Comparison of ENCODE assay signal across 17 cellular contexts in the genomic region with DNA sequence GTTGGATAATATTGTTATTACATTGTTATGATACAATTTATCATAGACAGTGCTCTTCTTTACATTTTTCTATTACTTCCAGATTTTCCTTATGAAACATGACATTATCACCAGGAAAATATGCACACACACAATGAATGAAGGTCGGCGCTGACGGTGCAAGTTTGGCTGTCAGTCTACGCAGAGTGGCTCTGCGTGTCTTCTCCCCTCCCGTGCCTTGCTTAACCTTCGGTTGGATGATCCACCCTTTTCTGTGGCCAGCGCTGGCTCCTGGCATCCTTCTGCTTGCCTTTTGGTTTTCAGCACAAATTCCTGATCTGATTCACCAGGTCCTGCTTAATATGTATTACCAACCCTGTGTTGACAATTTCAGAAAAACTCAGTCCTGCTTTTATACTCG.
"Had no signal": no experiment of that assay in that cellular context is flagged by ENCODE, and none has a peak within 500 bp of the region (broad histone marks: within the 10 kb centered on the region; RNA-seq: fewer than 3 reads in every experiment).

No MANE protein-coding gene starts in this region.

- H3K9me3 ChIP-seq: gastroesophageal sphincter, mucosa of descending colon, ovary, right atrium auricular region, sigmoid colon had no signal

- DNase-seq: effector memory CD4-positive, alpha-beta T cell; glutamatergic neuron; islet precursor cell; mammary epithelial cell; mucosa of descending colon; naive thymus-derived CD8-positive, alpha-beta T cell; ovary; sigmoid colon; stimulated activated CD4-positive, alpha-beta T cell treated with anti-CD3 and anti-CD28 coated beads, Interleukin-12 subunit alpha, Interleukin-12 subunit beta, amount 100 ng/mL, for 4 hours; stimulated activated naive CD4-positive, alpha-beta T cell treated with Interleukin-2 at 50 U/mL for 16 hours; trophoblast cell had no signal

- H3K27me3 ChIP-seq: gastroesophageal sphincter, ovary, right atrium auricular region, sigmoid colon had no signal

- H3K36me3 ChIP-seq: gastroesophageal sphincter, ovary, right atrium auricular region, sigmoid colon had no signal

- ATAC-seq: esophagus mucosa; gastroesophageal sphincter; left lobe of liver; mucosa of descending colon; naive thymus-derived CD8-positive, alpha-beta T cell had no signal

- H3K27ac ChIP-seq: gastroesophageal sphincter, ovary, right atrium auricular region, sigmoid colon had no signal

- H3K4me3 ChIP-seq: gastroesophageal sphincter, mucosa of descending colon, ovary, right atrium auricular region, sigmoid colon, skin epidermis had no signal

- H3K4me1 ChIP-seq: gastroesophageal sphincter, right atrium auricular region, sigmoid colon had no signal

- FAIRE-seq: endometrium had no signal
